2 cellular contexts compared by ENCODE assay signal in the genomic region with DNA sequence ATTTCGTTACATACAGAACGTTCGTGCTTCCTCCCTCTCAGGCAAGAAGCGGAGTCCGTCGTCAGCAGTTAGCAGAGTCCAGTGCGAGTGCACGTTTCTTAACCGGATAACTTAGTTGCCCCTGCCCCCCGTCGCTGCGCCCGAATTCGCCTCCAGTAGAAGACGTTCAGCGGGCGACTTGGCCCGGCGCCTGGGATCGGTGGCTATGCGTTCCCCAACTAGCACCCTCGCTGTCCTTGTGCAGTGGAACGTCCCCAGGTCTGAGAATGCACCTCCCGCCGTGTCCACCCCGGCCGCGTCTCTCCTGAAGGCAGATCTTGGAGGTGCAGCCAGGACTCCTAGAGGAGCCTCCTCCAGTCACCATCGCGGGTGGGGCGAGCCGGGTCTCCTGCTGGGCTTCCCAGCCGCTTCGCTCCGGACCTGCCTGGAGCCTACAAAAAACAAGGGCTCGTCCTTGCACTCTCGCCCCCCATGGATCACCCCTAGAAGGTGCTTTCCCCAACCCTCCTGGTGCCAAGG.
TF ChIP-seq lines count a peak whose summit lies in the region.

No MANE protein-coding gene starts in this region.

TF ChIP-seq in SK-N-SH, 30 proteins besides CTCF, POLR2A, EP300 and RAD21 (continued from another document):
- TF ChIP-seq IRF3 (IDR thresholded peaks at IDR 0.05; ENCODE audit: low read depth, low read length), result no peak
- no peak for TF ChIP-seq MAX (IDR thresholded peaks at IDR 0.05; ENCODE audit: low read depth)
- no peak for TF ChIP-seq USF2 (IDR thresholded peaks at IDR 0.05; ENCODE audit: borderline replicate concordance, low read depth, low read length)
- TF ChIP-seq NRF1 (IDR thresholded peaks at IDR 0.05; ENCODE audit: low read depth, low read length), result no peak
- TF ChIP-seq, protein P1, sequence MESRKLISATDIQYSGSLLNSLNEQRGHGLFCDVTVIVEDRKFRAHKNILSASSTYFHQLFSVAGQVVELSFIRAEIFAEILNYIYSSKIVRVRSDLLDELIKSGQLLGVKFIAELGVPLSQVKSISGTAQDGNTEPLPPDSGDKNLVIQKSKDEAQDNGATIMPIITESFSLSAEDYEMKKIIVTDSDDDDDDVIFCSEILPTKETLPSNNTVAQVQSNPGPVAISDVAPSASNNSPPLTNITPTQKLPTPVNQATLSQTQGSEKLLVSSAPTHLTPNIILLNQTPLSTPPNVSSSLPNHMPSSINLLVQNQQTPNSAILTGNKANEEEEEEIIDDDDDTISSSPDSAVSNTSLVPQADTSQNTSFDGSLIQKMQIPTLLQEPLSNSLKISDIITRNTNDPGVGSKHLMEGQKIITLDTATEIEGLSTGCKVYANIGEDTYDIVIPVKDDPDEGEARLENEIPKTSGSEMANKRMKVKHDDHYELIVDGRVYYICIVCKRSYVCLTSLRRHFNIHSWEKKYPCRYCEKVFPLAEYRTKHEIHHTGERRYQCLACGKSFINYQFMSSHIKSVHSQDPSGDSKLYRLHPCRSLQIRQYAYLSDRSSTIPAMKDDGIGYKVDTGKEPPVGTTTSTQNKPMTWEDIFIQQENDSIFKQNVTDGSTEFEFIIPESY (IDR thresholded peaks at IDR 0.05; ENCODE audit: borderline replicate concordance, low read depth), result no peak
- TF ChIP-seq GABPA (IDR thresholded peaks at IDR 0.05; ENCODE audit: low read depth), result no peak
- TF ChIP-seq TAF1 (IDR thresholded peaks at IDR 0.05; ENCODE audit: borderline replicate concordance, low read depth, low read length), result no peak
- TF ChIP-seq ELF1 (IDR thresholded peaks at IDR 0.05), result no peak
- no peak for TF ChIP-seq FOSL2 (IDR thresholded peaks at IDR 0.05; ENCODE audit: borderline replicate concordance, low read depth)
- TF ChIP-seq FOXJ3 (CRISPR knock-in tag; IDR thresholded peaks at IDR 0.05), result no peak

TF ChIP-seq in SK-N-SH treated with all-trans-retinoic acid at 6 μM for 48 hours, 23 proteins besides CTCF, POLR2A, EP300 and RAD21 (continued from another document):
- TF ChIP-seq TSHZ2 (CRISPR knock-in tag; IDR thresholded peaks at IDR 0.05), result no peak
- TF ChIP-seq CSDC2 (CRISPR knock-in tag; IDR thresholded peaks at IDR 0.05), result no peak
- no peak for TF ChIP-seq ZC3H10 (CRISPR knock-in tag; IDR thresholded peaks at IDR 0.05)
- TF ChIP-seq RARB (CRISPR knock-in tag; IDR thresholded peaks at IDR 0.05), result no peak
- no peak for TF ChIP-seq OSR1 (CRISPR knock-in tag; IDR thresholded peaks at IDR 0.05)
- TF ChIP-seq ZNF565 (CRISPR knock-in tag; conservative IDR thresholded peaks at IDR 0.05; ENCODE audit: low read depth), result no peak
- no peak for TF ChIP-seq ZFP3 (CRISPR knock-in tag; IDR thresholded peaks at IDR 0.05)
- TF ChIP-seq, protein P2, sequence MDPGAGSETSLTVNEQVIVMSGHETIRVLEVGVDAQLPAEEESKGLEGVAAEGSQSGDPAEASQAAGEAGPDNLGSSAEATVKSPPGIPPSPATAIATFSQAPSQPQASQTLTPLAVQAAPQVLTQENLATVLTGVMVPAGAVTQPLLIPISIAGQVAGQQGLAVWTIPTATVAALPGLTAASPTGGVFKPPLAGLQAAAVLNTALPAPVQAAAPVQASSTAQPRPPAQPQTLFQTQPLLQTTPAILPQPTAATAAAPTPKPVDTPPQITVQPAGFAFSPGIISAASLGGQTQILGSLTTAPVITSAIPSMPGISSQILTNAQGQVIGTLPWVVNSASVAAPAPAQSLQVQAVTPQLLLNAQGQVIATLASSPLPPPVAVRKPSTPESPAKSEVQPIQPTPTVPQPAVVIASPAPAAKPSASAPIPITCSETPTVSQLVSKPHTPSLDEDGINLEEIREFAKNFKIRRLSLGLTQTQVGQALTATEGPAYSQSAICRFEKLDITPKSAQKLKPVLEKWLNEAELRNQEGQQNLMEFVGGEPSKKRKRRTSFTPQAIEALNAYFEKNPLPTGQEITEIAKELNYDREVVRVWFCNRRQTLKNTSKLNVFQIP (CRISPR knock-in tag; IDR thresholded peaks at IDR 0.05; ENCODE audit: borderline replicate concordance, low read depth), result no peak
- no peak for TF ChIP-seq ESRRG (CRISPR knock-in tag; IDR thresholded peaks at IDR 0.05)
- TF ChIP-seq ZFP30 (CRISPR knock-in tag; IDR thresholded peaks at IDR 0.05), result no peak
- TF ChIP-seq PPARA (CRISPR knock-in tag; IDR thresholded peaks at IDR 0.05; ENCODE audit: borderline replicate concordance), result no peak
- no peak for TF ChIP-seq ZNF8 (CRISPR knock-in tag; IDR thresholded peaks at IDR 0.05)
- no peak for TF ChIP-seq TCF4 (CRISPR knock-in tag; IDR thresholded peaks at IDR 0.05; ENCODE audit: borderline replicate concordance)
- TF ChIP-seq SNAI2 (CRISPR knock-in tag; IDR thresholded peaks at IDR 0.05), result no peak
- no peak for TF ChIP-seq ZNF70 (CRISPR knock-in tag; IDR thresholded peaks at IDR 0.05)
